In the genomic region with DNA sequence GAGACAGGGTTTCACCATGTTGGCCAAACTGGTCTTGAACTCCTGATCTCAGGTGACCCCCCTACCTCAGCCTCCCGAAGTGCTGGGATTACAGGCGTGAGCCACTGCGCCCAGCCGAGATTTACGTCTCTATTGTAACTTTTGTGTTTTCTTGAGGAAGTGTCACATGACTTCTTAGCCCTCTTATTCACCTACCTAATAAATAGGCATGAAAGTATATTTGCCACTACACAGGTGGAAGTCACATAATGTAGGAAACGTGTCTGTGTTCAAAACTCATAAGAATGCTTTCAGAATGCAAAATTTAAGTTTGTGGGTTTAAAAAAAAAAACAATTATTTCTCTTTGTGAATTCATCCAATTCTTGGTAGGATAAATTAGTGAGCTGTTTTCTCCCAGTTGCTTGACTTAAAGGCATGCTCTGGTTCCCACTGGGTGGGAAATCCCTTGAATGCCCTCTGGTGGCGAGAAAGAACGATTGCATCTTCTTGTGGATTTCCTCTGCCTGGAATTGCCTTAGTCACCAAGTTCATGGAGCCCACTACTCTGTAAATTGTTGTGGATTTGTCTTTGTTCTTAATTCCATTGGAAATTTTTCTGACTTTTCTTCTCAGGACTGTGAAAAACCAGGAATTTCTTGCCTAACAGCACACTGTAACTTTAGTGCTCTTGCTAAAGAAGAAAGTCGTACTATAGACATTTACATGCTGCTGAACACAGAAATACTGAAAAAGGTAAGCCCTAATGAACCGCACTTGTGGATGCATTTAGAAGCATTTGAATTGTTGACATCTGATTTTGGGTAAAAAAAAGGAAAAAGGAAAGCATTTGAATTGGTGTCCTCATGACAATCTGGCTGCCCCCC, we compare ENCODE assay signal across 8 cellular contexts.
DNase-seq lines count a peak whose midpoint lies in the region; ATAC-seq and TF ChIP-seq lines count a peak whose summit lies in the region.

No MANE protein-coding gene starts in this region.

- no peak overlapping the region for H3K4me3 ChIP-seq in BJ (ENCODE audit: low read depth, low read length)
- H3K4me3 ChIP-seq in OCI-LY7 (ENCODE audit: low read depth, low read length, poor library complexity, severe bottlenecking), result no peak overlapping the region
- H3K4me3 ChIP-seq in choroid plexus epithelial cell (ENCODE audit: low read depth, low read length), result no peak overlapping the region
- H3K4me3 ChIP-seq in left lung, result no peak overlapping the region
- H3K4me3 ChIP-seq in upper lobe of left lung, result no peak overlapping the region

- H3K27me3 ChIP-seq in BJ (ENCODE audit: control insufficient read depth, insufficient read depth, low read length), result peaks cover 11% of the 10 kb centered on the region
- no peaks in the 10 kb centered on the region for H3K27me3 ChIP-seq in left lung
- H3K27me3 ChIP-seq in upper lobe of left lung, result no peaks in the 10 kb centered on the region

- H3K9me3 ChIP-seq in OCI-LY7 (ENCODE audit: low read length), result peaks cover 6% of the 10 kb centered on the region; the same call in 1 of the 2 replicates
- peaks cover 0 to 5% of the 10 kb centered on the region in 2 donors for H3K9me3 ChIP-seq in left lung
- peaks cover 0 to 3% (median 0%) of the 10 kb centered on the region in 4 donors for H3K9me3 ChIP-seq in upper lobe of left lung

- TF ChIP-seq EP300 in Ishikawa (IDR thresholded peaks at IDR 0.05; ENCODE audit: borderline replicate concordance) (no peak), upper lobe of left lung (IDR thresholded peaks at IDR 0.05) (no peak)

- H3K4me1 ChIP-seq in OCI-LY7 (ENCODE audit: insufficient read depth, low read length, poor library complexity, severe bottlenecking), result no peaks in the 10 kb centered on the region
- peaks cover 3 to 5% of the 10 kb centered on the region in 2 donors for H3K4me1 ChIP-seq in left lung
- peaks cover 0 to 7% (median 2%) of the 10 kb centered on the region in 4 donors for H3K4me1 ChIP-seq in upper lobe of left lung

- CTCF ChIA-PET in BJ (lab: Yijun Ruan, JAX), result interaction anchor here (0.6 to 1.5 kb wide), 12 partner anchors 11 to 323 kb away, joined by 3 to 6 read pairs (median 3); no protein-coding TSS in a partner anchor
- CTCF ChIA-PET in OCI-LY7 (lab: Charles Lee; ENCODE audit: unreplicated experiment), result no interaction called here

- no TSS peak for BruUV-seq in OCI-LY7 (replicated peaks; lab: Mats Ljungman, UMichigan)

- POLR2A ChIA-PET in BJ (lab: Charles Lee) (no interaction called here), OCI-LY7 (lab: Charles Lee) (interaction anchor here (0.6 kb wide), 1 partner anchor 10 kb away, joined by 4 read pairs; no protein-coding TSS in a partner anchor)

- H3K9me2 ChIP-seq in OCI-LY7 (ENCODE audit: insufficient read depth, low read length), result no peaks in the 10 kb centered on the region

- TF ChIP-seq POLR2A in upper lobe of left lung (IDR thresholded peaks at IDR 0.05), result no peak

- ATAC-seq in left lung, result peak; percentile 90
- peak; percentile 64 to 86 for ATAC-seq in upper lobe of left lung (ENCODE audit: low FRiP score in 2 of 2)
- ATAC-seq in HG02678 (IDR thresholded peaks at IDR 0.05; ENCODE audit: unreplicated experiment), result no peak

- H3K79me2 ChIP-seq in OCI-LY7 (ENCODE audit: insufficient read depth, low read depth, low read length), result no peaks in the 10 kb centered on the region

- no peaks in the 10 kb centered on the region for H4K20me1 ChIP-seq in OCI-LY7 (ENCODE audit: insufficient read depth, low read length)

- H3K36me3 ChIP-seq in BJ (ENCODE audit: control insufficient read depth, insufficient read depth, low read length) (no peaks in the 10 kb centered on the region), OCI-LY7 (ENCODE audit: insufficient read depth, low read length) (no peaks in the 10 kb centered on the region), left lung (no peaks in the 10 kb centered on the region), upper lobe of left lung (peaks cover 0 to 3% (median 0%) of the 10 kb centered on the region in 4 donors)

- in situ Hi-C loops in GM13977 (cut with MboI; ENCODE audit: low pct_unique_long_range_greater_than_20kb, low sequenced_read_pairs, unreplicated experiment), result no loop called here

- intact Hi-C loops in OCI-LY7 (cut with micrococcal nuclease; ENCODE audit: unreplicated experiment) (loop anchor here (5.0 kb wide), 2 partner anchors 462 to 1052 kb away; no protein-coding TSS in a partner anchor), left lung (cut with DNase I) (no loop called here)

- H3K27ac ChIP-seq in OCI-LY7 (ENCODE audit: low read depth, low read length, poor library complexity, severe bottlenecking) (no peak overlapping the region), left lung (no peak overlapping the region), upper lobe of left lung (no peak overlapping the region)

- peak; percentile 91 for TF ChIP-seq CTCF in BJ (IDR thresholded peaks at IDR 0.05; ENCODE audit: insufficient read depth, low read depth, low read length)
- TF ChIP-seq CTCF in GM13977 (IDR thresholded peaks at IDR 0.05; ENCODE audit: extremely low read depth, insufficient read depth, missing control alignments), result peak; percentile 80
- TF ChIP-seq CTCF in OCI-LY7 (conservative IDR thresholded peaks at IDR 0.05; ENCODE audit: low read length), result peak; percentile 90
- peak; percentile 97 for TF ChIP-seq CTCF in choroid plexus epithelial cell (conservative IDR thresholded peaks at IDR 0.05; ENCODE audit: low read depth, low read length)
- TF ChIP-seq CTCF in left lung (IDR thresholded peaks at IDR 0.05), result peak; percentile 76 to 80
- peak; percentile 64 to 76 (median 72) for TF ChIP-seq CTCF in upper lobe of left lung (IDR thresholded peaks at IDR 0.05)

- no peak overlapping the region for H2AFZ ChIP-seq in OCI-LY7 (ENCODE audit: low read length)

- H3K4me2 ChIP-seq in OCI-LY7 (ENCODE audit: low read length), result no peak overlapping the region

- DNase-seq in BJ (ENCODE audit: low read depth) (no peak), GM13977 (ENCODE audit: low spot score) (peak; percentile 68), OCI-LY7 (ENCODE audit: low spot score) (peak; percentile 72), choroid plexus epithelial cell (ENCODE audit: low read depth) (peak; percentile 94), left lung (no peak), upper lobe of left lung (no peak)

- WGBS in upper lobe of left lung, 2 donors, result 49 to 59% methylated on average over 10 of the region's 10 CpGs

- TF ChIP-seq RAD21 in Ishikawa (IDR thresholded peaks at IDR 0.05; ENCODE audit: low read depth), result peak; percentile 84

TF ChIP-seq in Ishikawa, 13 proteins besides CTCF, POLR2A, EP300 and RAD21:
- TF ChIP-seq TEAD4 (IDR thresholded peaks at IDR 0.05) (0 out of 2 replicates have a peak, but pooled peaks have one; percentile 9), ZBTB7A (IDR thresholded peaks at IDR 0.05; ENCODE audit: low read depth) (no peak)

Comparison
In these comparisons a context has a peak if more than half of its experiments do, and no peak if none do; other contexts are left out.
1. DNase-seq: peak in GM13977 (single experiment), OCI-LY7 (single experiment) and choroid plexus epithelial cell (single experiment); none in BJ (single experiment), left lung (0 of 2) and upper lobe of left lung (0 of 2).
2. Peak in every context shown above with its lines, with median percentiles within 50 percentile points of each other: CTCF ChIP-seq.